16 cellular contexts compared by ENCODE assay signal in the genomic region with DNA sequence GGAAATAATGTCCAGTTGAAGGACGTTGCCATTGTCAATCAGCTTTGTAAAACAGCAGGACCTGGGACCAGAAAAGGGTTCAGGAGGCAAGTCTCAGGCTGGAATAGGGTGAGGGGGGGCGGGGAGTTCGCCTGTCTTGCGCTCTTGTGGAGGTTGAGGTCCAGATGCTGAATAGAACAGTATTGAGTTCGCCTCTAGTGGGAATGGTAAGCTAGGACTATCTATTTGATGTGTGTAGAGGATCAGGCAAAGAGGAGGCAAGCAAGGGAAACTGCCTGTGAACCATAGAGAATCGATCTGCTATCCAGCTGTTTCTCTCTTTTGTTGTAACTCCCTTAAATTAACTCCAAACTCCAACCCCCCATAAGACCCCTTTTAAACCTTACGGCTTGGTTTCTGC.
"Had no signal": no experiment of that assay in that cellular context is flagged by ENCODE, and none has a peak within 500 bp of the region (broad histone marks: within the 10 kb centered on the region; RNA-seq: fewer than 3 reads in every experiment).

No MANE protein-coding gene starts in this region.

- DNase-seq: activated CD4-positive, alpha-beta T cell treated with anti-CD3 and anti-CD28 coated beads, Interleukin-2, amount 50 U/mL, for 1 hour; activated CD4-positive, CD25-positive, alpha-beta regulatory T cell treated with anti-CD3 and anti-CD28 coated beads, Interleukin-2, amount 50 U/mL, for 72 hours; activated CD8-positive, alpha-beta memory T cell treated with anti-CD3 and anti-CD28 coated beads, Interleukin-2, amount 50 U/mL, for 4 hours; activated effector memory CD4-positive, alpha-beta T cell treated with Interleukin-2 at 50 U/mL for 16 hours; activated naive CD4-positive, alpha-beta T cell treated with anti-CD3 and anti-CD28 coated beads, Interleukin-2, amount 10 ng/mL, durations not matched to agents 7 days and 5 days; activated naive CD8-positive, alpha-beta T cell treated with anti-CD3 and anti-CD28 coated beads, Interleukin-2, amount 50 U/mL, for 24 hours; activated T-cell treated with anti-CD3 and anti-CD28 coated beads, Interleukin-2, amount 50 U/mL, for 48 hours; colonic mucosa; gastrocnemius medialis; heart right ventricle; left lung; mammary epithelial cell; stimulated activated naive CD8-positive, alpha-beta T cell treated with anti-CD3 and anti-CD28 coated beads, Interleukin-15, Interleukin-2, amounts not matched to agents 100 U/mL and 50 U/mL, for 24 hours; transverse colon; uterus had no signal

- ATAC-seq: activated naive CD8-positive, alpha-beta T cell treated with anti-CD3 and anti-CD28 coated beads, Interleukin-2, amount 50 U/mL, for 24 hours; left lung; stimulated activated naive CD8-positive, alpha-beta T cell treated with anti-CD3 and anti-CD28 coated beads, Interleukin-15, Interleukin-2, amounts not matched to agents 100 U/mL and 50 U/mL, for 24 hours had no signal

- H3K27me3 ChIP-seq: colonic mucosa, gastrocnemius medialis, heart right ventricle, left lung, transverse colon, uterus had no signal

- H3K4me1 ChIP-seq: colonic mucosa, gastrocnemius medialis, left lung, transverse colon, uterus had no signal

- H3K27ac ChIP-seq: colonic mucosa, gastrocnemius medialis, left lung, transverse colon, uterus, VCaP had no signal

- H3K36me3 ChIP-seq: colonic mucosa, gastrocnemius medialis, heart right ventricle, left lung, transverse colon, uterus had no signal

- H3K4me3 ChIP-seq: colonic mucosa, left lung, transverse colon, uterus had no signal

- H3K9me3 ChIP-seq: colonic mucosa, gastrocnemius medialis, heart right ventricle, left lung, transverse colon, uterus had no signal
